ENCODE assay signal across 29 cellular contexts in the genomic region with DNA sequence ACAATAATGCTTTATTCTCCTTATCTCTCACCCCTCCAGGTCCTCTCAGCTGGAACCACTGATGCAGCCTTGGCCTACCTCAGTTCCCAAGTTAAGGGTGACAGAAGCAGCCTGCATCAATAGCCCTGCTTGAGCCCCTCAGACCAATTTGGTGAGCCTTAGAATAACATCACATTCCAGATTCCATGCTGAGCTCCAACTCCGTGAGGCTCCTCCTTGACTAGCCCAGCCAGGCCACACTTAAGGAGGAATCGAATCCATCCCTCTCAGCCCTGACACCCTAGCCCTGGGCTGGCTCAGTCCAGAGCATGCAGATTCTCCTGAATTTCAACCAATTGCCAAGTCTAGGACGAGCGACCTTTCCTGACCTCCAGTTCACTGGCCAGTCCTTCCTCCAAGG.
"Had no signal": no experiment of that assay in that cellular context is flagged by ENCODE, and none has a peak within 500 bp of the region (broad histone marks: within the 10 kb centered on the region; RNA-seq: fewer than 3 reads in every experiment).

No MANE protein-coding gene starts in this region.

- ATAC-seq: activated T-helper 17 cell treated with anti-CD3 and anti-CD28 coated beads, Interleukin-2, amount 50 U/mL, for 72 hours; naive thymus-derived CD4-positive, alpha-beta T cell; T-helper 17 cell had no signal

- H3K9me3 Mint-ChIP-seq: activated CD4-positive, alpha-beta memory T cell treated with anti-CD3 and anti-CD28 coated beads, Interleukin-2, amount 10 ng/mL, durations not matched to agents 7 days and 5 days; activated CD4-positive, alpha-beta T cell treated with anti-CD3 and anti-CD28 coated beads, Interleukin-2, amount 10 ng/mL, durations not matched to agents 24 days and 14 days; activated T-cell treated with anti-CD3 and anti-CD28 coated beads, Interleukin-2, amount 50 U/mL, for 24 hours; activated T-helper 17 cell treated with anti-CD3 and anti-CD28 coated beads, Interleukin-2, amount 50 U/mL, for 72 hours had no signal

- H3K4me1 Mint-ChIP-seq: activated CD4-positive, alpha-beta memory T cell treated with anti-CD3 and anti-CD28 coated beads, Interleukin-2, amount 10 ng/mL, durations not matched to agents 7 days and 5 days; activated CD4-positive, alpha-beta T cell treated with anti-CD3 and anti-CD28 coated beads, Interleukin-2, amount 10 ng/mL, durations not matched to agents 24 days and 14 days; activated T-helper 17 cell treated with anti-CD3 and anti-CD28 coated beads, Interleukin-2, amount 50 U/mL, for 72 hours; naive thymus-derived CD4-positive, alpha-beta T cell; T-helper 17 cell had no signal

- H3K4me3 ChIP-seq: breast epithelium, esophagus squamous epithelium, right atrium auricular region, transverse colon had no signal

- H3K36me3 ChIP-seq: breast epithelium, esophagus squamous epithelium, right atrium auricular region, transverse colon, WERI-Rb-1 had no signal

- H3K27ac Mint-ChIP-seq: activated CD4-positive, alpha-beta memory T cell treated with anti-CD3 and anti-CD28 coated beads, Interleukin-2, amount 10 ng/mL, durations not matched to agents 7 days and 5 days; activated CD4-positive, alpha-beta T cell treated with anti-CD3 and anti-CD28 coated beads, Interleukin-2, amount 10 ng/mL, durations not matched to agents 24 days and 14 days; activated T-cell treated with anti-CD3 and anti-CD28 coated beads, Interleukin-2, amount 50 U/mL, for 24 hours; activated T-helper 17 cell treated with anti-CD3 and anti-CD28 coated beads, Interleukin-2, amount 50 U/mL, for 72 hours; naive thymus-derived CD4-positive, alpha-beta T cell; T-helper 17 cell had no signal

- FAIRE-seq: colon, endometrium, keratinocyte, urothelium cell line had no signal

- H3K27me3 ChIP-seq: breast epithelium, esophagus squamous epithelium, right atrium auricular region, transverse colon had no signal

- H3K36me3 Mint-ChIP-seq: naive thymus-derived CD4-positive, alpha-beta T cell had no signal

- H3K4me1 ChIP-seq: breast epithelium, esophagus squamous epithelium, right atrium auricular region, transverse colon had no signal

- H3K9me3 ChIP-seq: breast epithelium, esophagus squamous epithelium, right atrium auricular region, transverse colon had no signal

- H3K4me3 Mint-ChIP-seq: activated CD4-positive, alpha-beta memory T cell treated with anti-CD3 and anti-CD28 coated beads, Interleukin-2, amount 10 ng/mL, durations not matched to agents 7 days and 5 days; activated CD4-positive, alpha-beta T cell treated with anti-CD3 and anti-CD28 coated beads, Interleukin-2, amount 10 ng/mL, durations not matched to agents 24 days and 14 days; activated T-cell treated with anti-CD3 and anti-CD28 coated beads, Interleukin-2, amount 50 U/mL, for 24 hours; activated T-helper 17 cell treated with anti-CD3 and anti-CD28 coated beads, Interleukin-2, amount 50 U/mL, for 72 hours; naive thymus-derived CD4-positive, alpha-beta T cell; T-helper 17 cell had no signal

- DNase-seq: activated CD4-positive, alpha-beta memory T cell treated with anti-CD3 and anti-CD28 coated beads, Interleukin-2, amount 10 ng/mL, durations not matched to agents 7 days and 5 days; activated CD4-positive, alpha-beta T cell treated with anti-CD3 and anti-CD28 coated beads, Interleukin-2, amount 10 ng/mL, durations not matched to agents 24 days and 14 days; activated CD4-positive, CD25-positive, alpha-beta regulatory T cell treated with anti-CD3 and anti-CD28 coated beads, Interleukin-2, amount 50 U/mL, for 72 hours; activated CD8-positive, alpha-beta memory T cell treated with anti-CD3 and anti-CD28 coated beads, Interleukin-2, amount 50 U/mL, for 48 hours; activated gamma-delta T cell treated with Interleukin-2 at 50 U/mL for 16 hours; activated naive CD4-positive, alpha-beta T cell treated with anti-CD3 and anti-CD28 coated beads, Interleukin-2, amount 50 U/mL, for 16 hours; activated T-cell treated with anti-CD3 and anti-CD28 coated beads, Interleukin-2, amount 50 U/mL, for 24 hours; amniotic stem cell; dermis blood vessel endothelial cell; effector CD4-positive, alpha-beta T cell; esophagus squamous epithelium; foreskin melanocyte; midbrain; naive thymus-derived CD4-positive, alpha-beta T cell; stimulated activated CD4-positive, alpha-beta T cell treated with anti-CD3 and anti-CD28 coated beads, Interleukin-15, amount 100 ng/mL, for 24 hours; stimulated activated CD4-positive, alpha-beta T cell treated with anti-CD3 and anti-CD28 coated beads, Interleukin-2, amount 100 ng/mL, for 24 hours; stimulated activated naive CD4-positive, alpha-beta T cell treated with Interleukin-2 at 50 U/mL for 16 hours; T-helper 17 cell; T1000; transverse colon; WERI-Rb-1 had no signal

- H3K27ac ChIP-seq: breast epithelium, epithelial cell of prostate, esophagus squamous epithelium, right atrium auricular region, transverse colon, WERI-Rb-1 had no signal
